In genomic region chr13:51419015-51419636, GRCh38 we compare ENCODE assay signal across 10 cellular contexts. TPM values are rescaled to one million over a fixed set of nuclear protein-coding genes. Genes with fewer than 3 reads are reported as not detected.
DNase-seq lines count a peak whose midpoint lies in the region; ATAC-seq and TF ChIP-seq lines count a peak whose summit lies in the region.
"Had no signal": no experiment of that assay in that cellular context is flagged by ENCODE, and none has a peak within 500 bp of the region (broad histone marks: within the 10 kb centered on the region; RNA-seq: fewer than 3 reads in every experiment).

No MANE protein-coding gene starts in this region.

- no peak for TF ChIP-seq CTCF in PC-9 (conservative IDR thresholded peaks at IDR 0.05)

- H3K4me3 ChIP-seq in Karpas-422 (ENCODE audit: low read length) (peak overlapping the region; percentile 45), PC-9 (no peak overlapping the region)
- H3K4me3 ChIP-seq: skin epidermis had no signal

- no peaks in the 10 kb centered on the region for H3K27me3 Mint-ChIP-seq in activated CD4-positive, alpha-beta T cell treated with anti-CD3 and anti-CD28 coated beads, Interleukin-2, amount 10 ng/mL, durations not matched to agents 7 days and 5 days
- no peaks in the 10 kb centered on the region for H3K27me3 Mint-ChIP-seq in naive B cell
- H3K27me3 Mint-ChIP-seq: dendritic cell treated with granulocyte-macrophage colony-stimulating factor and Interleukin-4, amounts not matched to agents 40 ng/mL and 50 ng/mL, for 4 days had no signal

- ATAC-seq in GM21529 (IDR thresholded peaks at IDR 0.05; ENCODE audit: unreplicated experiment) (peak; percentile 55), naive B cell (ENCODE audit: low read depth in 2 of 2) (peak; percentile 85 to 86)

- peak overlapping the region; percentile 71 for H3K27ac Mint-ChIP-seq in activated CD4-positive, alpha-beta T cell treated with anti-CD3 and anti-CD28 coated beads, Interleukin-2, amount 10 ng/mL, durations not matched to agents 7 days and 5 days
- H3K27ac Mint-ChIP-seq in naive B cell: peak overlapping the region; percentile 56 to 97 (median 70)
- H3K27ac Mint-ChIP-seq: dendritic cell treated with granulocyte-macrophage colony-stimulating factor and Interleukin-4, amounts not matched to agents 40 ng/mL and 50 ng/mL, for 4 days had no signal

- H3K79me2 ChIP-seq in Karpas-422 (ENCODE audit: low read length) (peaks cover 98% of the 10 kb centered on the region), PC-9 (ENCODE audit: low read depth) (peaks cover 59% of the 10 kb centered on the region)

- POLR2A ChIA-PET in activated CD4-positive, alpha-beta T cell treated with anti-CD3 and anti-CD28 coated beads, Interleukin-2, amount 10 ng/mL, durations not matched to agents 7 days and 5 days (lab: Charles Lee): interaction anchor here (0.6 kb wide), 1 partner anchor 574 kb away, joined by 3 read pairs; no protein-coding TSS in a partner anchor
- POLR2A ChIA-PET in PC-9 (lab: Charles Lee; ENCODE audit: unreplicated experiment): no interaction called here

- H3K4me1 ChIP-seq in Karpas-422 (ENCODE audit: low read length): peaks cover 70% of the 10 kb centered on the region
- H3K4me1 ChIP-seq in PC-9 (replicated peaks; ENCODE audit: insufficient read depth): peaks cover 6% of the 10 kb centered on the region

- H3F3A ChIP-seq in PC-9 (ENCODE audit: insufficient read depth, low read depth): no peaks in the 10 kb centered on the region

- H3K27ac ChIP-seq in Karpas-422 (ENCODE audit: low read length): peak overlapping the region; percentile 92
- no peak overlapping the region for H3K27ac ChIP-seq in PC-9
- H3K27ac ChIP-seq: skin epidermis had no signal

- DNase-seq in activated CD4-positive, alpha-beta T cell treated with anti-CD3 and anti-CD28 coated beads, Interleukin-2, amount 10 ng/mL, durations not matched to agents 7 days and 5 days: no peak
- no peak for DNase-seq in activated CD4-positive, alpha-beta T cell treated with anti-CD3 and anti-CD28 coated beads for 4 hours
- DNase-seq in Karpas-422 (peak; percentile 82), naive B cell (peak; percentile 34), COLO668 (lab: John Stamatoyannopoulos, UW; ENCODE audit: unreplicated experiment) (no peak), PC-9 (no peak), ACHN (no peak)

- intact Hi-C loops in PC-9 (cut with micrococcal nuclease; ENCODE audit: unreplicated experiment): no loop called here

- H3K36me3 ChIP-seq in Karpas-422 (ENCODE audit: insufficient read depth, low read length) (peaks cover 61% of the 10 kb centered on the region), PC-9 (ENCODE audit: low read depth) (peaks cover 48% of the 10 kb centered on the region)

- no peaks in the 10 kb centered on the region for H4K20me1 ChIP-seq in Karpas-422 (ENCODE audit: insufficient read depth, low read depth, low read length)
- peaks cover 24% of the 10 kb centered on the region for H4K20me1 ChIP-seq in PC-9 (ENCODE audit: insufficient read depth)

- H3K4me2 ChIP-seq in Karpas-422 (ENCODE audit: low read depth, low read length, poor library complexity, severe bottlenecking) (peak overlapping the region; percentile 72), PC-9 (no peak overlapping the region)

- CTCF ChIA-PET in activated CD4-positive, alpha-beta T cell treated with anti-CD3 and anti-CD28 coated beads, Interleukin-2, amount 10 ng/mL, durations not matched to agents 7 days and 5 days (lab: Charles Lee): interaction anchor here (0.6 kb wide), 1 partner anchor 1028 kb away, joined by 3 read pairs; no protein-coding TSS in a partner anchor
- CTCF ChIA-PET in PC-9 (lab: Charles Lee): no interaction called here

- H3K4me1 Mint-ChIP-seq in activated CD4-positive, alpha-beta T cell treated with anti-CD3 and anti-CD28 coated beads, Interleukin-2, amount 10 ng/mL, durations not matched to agents 7 days and 5 days: peaks cover 57% of the 10 kb centered on the region
- peaks cover 53 to 73% (median 72%) of the 10 kb centered on the region in 3 donors for H3K4me1 Mint-ChIP-seq in naive B cell

- H3K9me2 ChIP-seq in Karpas-422 (replicated peaks; ENCODE audit: insufficient read depth, low read length): no peaks in the 10 kb centered on the region
- H3K9me2 ChIP-seq in PC-9 (ENCODE audit: insufficient read depth): no peaks in the 10 kb centered on the region

- H2AFZ ChIP-seq in Karpas-422 (ENCODE audit: low read length): no peak overlapping the region
- H2AFZ ChIP-seq in PC-9: no peak overlapping the region

- BruUV-seq in PC-9 (replicated peaks; lab: Mats Ljungman, UMichigan): no TSS peak

- no peaks in the 10 kb centered on the region for H3K27me3 ChIP-seq in Karpas-422 (ENCODE audit: low read length)
- H3K27me3 ChIP-seq in PC-9 (ENCODE audit: insufficient read depth, low read depth): no peaks in the 10 kb centered on the region

- peaks cover 67% of the 10 kb centered on the region for H3K36me3 Mint-ChIP-seq in activated CD4-positive, alpha-beta T cell treated with anti-CD3 and anti-CD28 coated beads, Interleukin-2, amount 10 ng/mL, durations not matched to agents 7 days and 5 days (ENCODE audit: low read depth)
- H3K36me3 Mint-ChIP-seq in naive B cell: peaks cover 0 to 6% of the 10 kb centered on the region in 2 donors

- H3K9me3 ChIP-seq in Karpas-422 (ENCODE audit: low read length): peaks cover 12% of the 10 kb centered on the region
- H3K9me3 ChIP-seq in PC-9 (ENCODE audit: insufficient read depth, low read depth): 0 out of 2 replicates have a peak, but pooled peaks cover 9% of the 10 kb centered on the region

- in situ Hi-C loops in ACHN (cut with HindIII; ENCODE audit: low pct_ligation_motif_present, low pct_unique_long_range_greater_than_20kb, low sequenced_read_pairs): no loop called here

- peaks cover 20% of the 10 kb centered on the region for H3K9me3 Mint-ChIP-seq in activated CD4-positive, alpha-beta T cell treated with anti-CD3 and anti-CD28 coated beads, Interleukin-2, amount 10 ng/mL, durations not matched to agents 7 days and 5 days
- H3K9me3 Mint-ChIP-seq in naive B cell: peaks cover 0 to 12% (median 9%) of the 10 kb centered on the region in 7 donors

- peak overlapping the region; percentile 39 for H3K9ac ChIP-seq in Karpas-422 (ENCODE audit: low read length)

- H3K4me3 Mint-ChIP-seq in activated CD4-positive, alpha-beta T cell treated with anti-CD3 and anti-CD28 coated beads, Interleukin-2, amount 10 ng/mL, durations not matched to agents 7 days and 5 days: no peak overlapping the region
- peak overlapping the region; percentile 17 to 78 (median 60) for H3K4me3 Mint-ChIP-seq in naive B cell
- H3K4me3 Mint-ChIP-seq: dendritic cell treated with granulocyte-macrophage colony-stimulating factor and Interleukin-4, amounts not matched to agents 40 ng/mL and 50 ng/mL, for 4 days had no signal

RNA-seq across cellular contexts. Expression of gene INTS6, which starts 33.7 kb away (rescaled TPM):
- 10 to 100 TPM; 47.9 to 51.6 TPM for total RNA-seq in activated CD4-positive, alpha-beta T cell treated with anti-CD3 and anti-CD28 coated beads, Interleukin-2, amount 10 ng/mL, durations not matched to agents 7 days and 5 days
- 61.0 and 86.2 TPM in 2 replicates for total RNA-seq in Karpas-422 (2014; rRNA removed; shearing (Covaris generic); ENCODE audit: low replicate concordance)
- polyA plus RNA-seq in naive B cell (ENCODE audit: low read depth in 6 of 6): 10 to 100 TPM; 20.6 to 33.5 (median 26.7) TPM
- 43.5 and 45.5 TPM in 2 replicates for total RNA-seq in PC-9 (2021)

Comparison
In these comparisons a context has a peak if more than half of its experiments do, and no peak if none do; other contexts are left out.
1. DNase-seq: peak in Karpas-422 (single experiment) and naive B cell (single experiment); none in activated CD4-positive, alpha-beta T cell treated with anti-CD3 and anti-CD28 coated beads, Interleukin-2, amount 10 ng/mL, durations not matched to agents 7 days and 5 days (single experiment), activated CD4-positive, alpha-beta T cell treated with anti-CD3 and anti-CD28 coated beads for 4 hours (0 of 2), COLO668 (single experiment), PC-9 (0 of 2) and ACHN (single experiment).